ENCODE assay signal across 9 cellular contexts in genomic region chrX:72621619-72622485, GRCh38. TPM values are rescaled to one million over a fixed set of nuclear protein-coding genes. Genes with fewer than 3 reads are reported as not detected.
DNase-seq lines count a peak whose midpoint lies in the region; ATAC-seq, FAIRE-seq and TF ChIP-seq lines count a peak whose summit lies in the region.
"Had no signal": no experiment of that assay in that cellular context is flagged by ENCODE, and none has a peak within 500 bp of the region (broad histone marks: within the 10 kb centered on the region; RNA-seq: fewer than 3 reads in every experiment).

No MANE protein-coding gene starts in this region.

- CTCF ChIA-PET in activated naive CD4-positive, alpha-beta T cell treated with anti-CD3 and anti-CD28 coated beads, Interleukin-2, amount 10 ng/mL, durations not matched to agents 7 days and 5 days (lab: Charles Lee), result no interaction called here

- no peak for TF ChIP-seq POLR2A in uterus (IDR thresholded peaks at IDR 0.05)

- no peak overlapping the region for H3K4me3 Mint-ChIP-seq in activated naive CD4-positive, alpha-beta T cell treated with anti-CD3 and anti-CD28 coated beads, Interleukin-2, amount 50 U/mL, for 24 hours
- H3K4me3 Mint-ChIP-seq in activated naive CD4-positive, alpha-beta T cell treated with anti-CD3 and anti-CD28 coated beads, Interleukin-2, amount 10 ng/mL, durations not matched to agents 7 days and 5 days, result no peak overlapping the region
- H3K4me3 Mint-ChIP-seq in astrocyte (ENCODE audit: unreplicated experiment) (no peak overlapping the region), T-helper 17 cell (no peak overlapping the region)
- H3K4me3 Mint-ChIP-seq: CD4-positive, alpha-beta memory T cell had no signal

- peak overlapping the region; percentile 71 for H3K4me2 ChIP-seq in astrocyte (ENCODE audit: low read length)

- peaks cover 2% of the 10 kb centered on the region for H3K36me3 Mint-ChIP-seq in activated naive CD4-positive, alpha-beta T cell treated with anti-CD3 and anti-CD28 coated beads, Interleukin-2, amount 50 U/mL, for 24 hours
- no peaks in the 10 kb centered on the region for H3K36me3 Mint-ChIP-seq in activated naive CD4-positive, alpha-beta T cell treated with anti-CD3 and anti-CD28 coated beads, Interleukin-2, amount 10 ng/mL, durations not matched to agents 7 days and 5 days
- H3K36me3 Mint-ChIP-seq in astrocyte (ENCODE audit: low read depth, unreplicated experiment) (no peaks in the 10 kb centered on the region), T-helper 17 cell (ENCODE audit: low read depth) (no peaks in the 10 kb centered on the region)
- H3K36me3 Mint-ChIP-seq: CD4-positive, alpha-beta memory T cell had no signal

- H3K4me1 Mint-ChIP-seq in activated naive CD4-positive, alpha-beta T cell treated with anti-CD3 and anti-CD28 coated beads, Interleukin-2, amount 50 U/mL, for 24 hours, result peaks cover 9% of the 10 kb centered on the region
- peaks cover 8% of the 10 kb centered on the region for H3K4me1 Mint-ChIP-seq in activated naive CD4-positive, alpha-beta T cell treated with anti-CD3 and anti-CD28 coated beads, Interleukin-2, amount 10 ng/mL, durations not matched to agents 7 days and 5 days
- peaks cover 17% of the 10 kb centered on the region for H3K4me1 Mint-ChIP-seq in astrocyte (ENCODE audit: low read depth, unreplicated experiment)
- peaks cover 3% of the 10 kb centered on the region for H3K4me1 Mint-ChIP-seq in T-helper 17 cell

- H3K4me1 ChIP-seq in astrocyte (ENCODE audit: insufficient read depth, low read length), result peaks cover 27% of the 10 kb centered on the region
- no peaks in the 10 kb centered on the region for H3K4me1 ChIP-seq in uterus

- H3K27ac ChIP-seq in astrocyte (ENCODE audit: low read depth, low read length), result peak overlapping the region; percentile 84
- H3K27ac ChIP-seq in uterus, result peak overlapping the region; percentile 51 to 66

- no peaks in the 10 kb centered on the region for H4K20me1 ChIP-seq in astrocyte (ENCODE audit: insufficient read depth, low read length)

- no peaks in the 10 kb centered on the region for H3K9me3 ChIP-seq in astrocyte (ENCODE audit: insufficient read depth, low read depth, low read length)
- H3K9me3 ChIP-seq in uterus, result no peaks in the 10 kb centered on the region
- no peaks in the 10 kb centered on the region for H3K9me3 ChIP-seq in T-helper 17 cell (ENCODE audit: control insufficient read depth, low read length, poor library complexity, severe bottlenecking)

- H2AFZ ChIP-seq in astrocyte (ENCODE audit: low read depth, low read length), result no peak overlapping the region

- no peak for DNase-seq in activated naive CD4-positive, alpha-beta T cell treated with anti-CD3 and anti-CD28 coated beads, Interleukin-2, amount 10 ng/mL, durations not matched to agents 7 days and 5 days
- peak; percentile 53 for DNase-seq in astrocyte (ENCODE audit: low read depth)
- DNase-seq in uterus, result no peak
- no peak for DNase-seq in D341Med (ENCODE audit: low spot score)
- DNase-seq in T-helper 17 cell, result no peak
- DNase-seq in occipital lobe (lab: John Stamatoyannopoulos, UW), result no peak
- DNase-seq: CD4-positive, alpha-beta memory T cell had no signal

- H3K9ac ChIP-seq in astrocyte (ENCODE audit: low read length), result peak overlapping the region; percentile 60

- intact Hi-C loops in uterus (cut with DNase I; ENCODE audit: low total_unique reads), result no loop called here

- H3K27me3 Mint-ChIP-seq in activated naive CD4-positive, alpha-beta T cell treated with anti-CD3 and anti-CD28 coated beads, Interleukin-2, amount 50 U/mL, for 24 hours, result peaks cover 2% of the 10 kb centered on the region
- no peaks in the 10 kb centered on the region for H3K27me3 Mint-ChIP-seq in activated naive CD4-positive, alpha-beta T cell treated with anti-CD3 and anti-CD28 coated beads, Interleukin-2, amount 10 ng/mL, durations not matched to agents 7 days and 5 days
- H3K27me3 Mint-ChIP-seq in astrocyte (ENCODE audit: low read depth, unreplicated experiment) (no peaks in the 10 kb centered on the region), T-helper 17 cell (no peaks in the 10 kb centered on the region)

- H3K36me3 ChIP-seq in astrocyte (ENCODE audit: insufficient read depth, low read length), result no peaks in the 10 kb centered on the region
- H3K36me3 ChIP-seq in uterus, result no peaks in the 10 kb centered on the region

- no peak for TF ChIP-seq CTCF in astrocyte (IDR thresholded peaks at IDR 0.05; ENCODE audit: insufficient read depth, low read depth, low read length)
- TF ChIP-seq CTCF in uterus (IDR thresholded peaks at IDR 0.05), result no peak

- peak; percentile 98 for FAIRE-seq in astrocyte (lab: Jason Lieb, UNC)

- H3K27ac Mint-ChIP-seq in activated naive CD4-positive, alpha-beta T cell treated with anti-CD3 and anti-CD28 coated beads, Interleukin-2, amount 50 U/mL, for 24 hours, result peak overlapping the region; percentile 70
- H3K27ac Mint-ChIP-seq in activated naive CD4-positive, alpha-beta T cell treated with anti-CD3 and anti-CD28 coated beads, Interleukin-2, amount 10 ng/mL, durations not matched to agents 7 days and 5 days, result no peak overlapping the region
- H3K27ac Mint-ChIP-seq in astrocyte (ENCODE audit: unreplicated experiment), result no peak overlapping the region
- H3K27ac Mint-ChIP-seq in T-helper 17 cell, result no peak overlapping the region
- H3K27ac Mint-ChIP-seq: CD4-positive, alpha-beta memory T cell had no signal

- H3K27me3 ChIP-seq in astrocyte (ENCODE audit: insufficient read depth, low read length) (no peaks in the 10 kb centered on the region), uterus (no peaks in the 10 kb centered on the region)

- peaks cover 6% of the 10 kb centered on the region for H3K9me3 Mint-ChIP-seq in activated naive CD4-positive, alpha-beta T cell treated with anti-CD3 and anti-CD28 coated beads, Interleukin-2, amount 50 U/mL, for 24 hours
- H3K9me3 Mint-ChIP-seq in activated naive CD4-positive, alpha-beta T cell treated with anti-CD3 and anti-CD28 coated beads, Interleukin-2, amount 10 ng/mL, durations not matched to agents 7 days and 5 days, result no peaks in the 10 kb centered on the region
- H3K9me3 Mint-ChIP-seq in astrocyte (ENCODE audit: unreplicated experiment), result no peaks in the 10 kb centered on the region

- ATAC-seq in HG03103 (IDR thresholded peaks at IDR 0.05; ENCODE audit: low read depth, unreplicated experiment), result peak; percentile 80
- ATAC-seq in T-helper 17 cell, result no peak

- peak overlapping the region; percentile 23 for H3K4me3 ChIP-seq in astrocyte (ENCODE audit: insufficient read depth, low read depth, low read length)
- no peak overlapping the region for H3K4me3 ChIP-seq in uterus

- H3K79me2 ChIP-seq in astrocyte (ENCODE audit: insufficient read depth, low read length), result no peaks in the 10 kb centered on the region

RNA-seq across cellular contexts. Expression of gene HDAC8, which starts 49.2 kb away (rescaled TPM):
- total RNA-seq in astrocyte, result 23.6 and 24.3 TPM in 2 replicates
- 100 to 1,000 TPM in 1 of 4 donors, 10 to 100 TPM in 3; 16.2 to 138 (median 43.1) TPM for total RNA-seq in uterus
- total RNA-seq in T-helper 17 cell, result 10 to 100 TPM; 13.7 to 14.3 TPM
- 37.7 TPM for total RNA-seq in occipital lobe
